In genomic region chr1:211114446-211114845, GRCh38 we compare ENCODE assay signal across 7 cellular contexts. TPM values are rescaled to one million over a fixed set of nuclear protein-coding genes. Genes with fewer than 3 reads are reported as not detected.
"Had no signal": no experiment of that assay in that cellular context is flagged by ENCODE, and none has a peak within 500 bp of the region (broad histone marks: within the 10 kb centered on the region; RNA-seq: fewer than 3 reads in every experiment).

No MANE protein-coding gene starts in this region.

- DNase-seq: H9, HCEC 1CT, IMR-90, KG1 had no signal

- ATAC-seq: GM23338, K562 had no signal

RNA-seq across cellular contexts. Expression of gene KCNH1, which starts 19.5 kb away (rescaled TPM):
- total RNA-seq: HT-29, K562 had no signal
